In the genomic region with DNA sequence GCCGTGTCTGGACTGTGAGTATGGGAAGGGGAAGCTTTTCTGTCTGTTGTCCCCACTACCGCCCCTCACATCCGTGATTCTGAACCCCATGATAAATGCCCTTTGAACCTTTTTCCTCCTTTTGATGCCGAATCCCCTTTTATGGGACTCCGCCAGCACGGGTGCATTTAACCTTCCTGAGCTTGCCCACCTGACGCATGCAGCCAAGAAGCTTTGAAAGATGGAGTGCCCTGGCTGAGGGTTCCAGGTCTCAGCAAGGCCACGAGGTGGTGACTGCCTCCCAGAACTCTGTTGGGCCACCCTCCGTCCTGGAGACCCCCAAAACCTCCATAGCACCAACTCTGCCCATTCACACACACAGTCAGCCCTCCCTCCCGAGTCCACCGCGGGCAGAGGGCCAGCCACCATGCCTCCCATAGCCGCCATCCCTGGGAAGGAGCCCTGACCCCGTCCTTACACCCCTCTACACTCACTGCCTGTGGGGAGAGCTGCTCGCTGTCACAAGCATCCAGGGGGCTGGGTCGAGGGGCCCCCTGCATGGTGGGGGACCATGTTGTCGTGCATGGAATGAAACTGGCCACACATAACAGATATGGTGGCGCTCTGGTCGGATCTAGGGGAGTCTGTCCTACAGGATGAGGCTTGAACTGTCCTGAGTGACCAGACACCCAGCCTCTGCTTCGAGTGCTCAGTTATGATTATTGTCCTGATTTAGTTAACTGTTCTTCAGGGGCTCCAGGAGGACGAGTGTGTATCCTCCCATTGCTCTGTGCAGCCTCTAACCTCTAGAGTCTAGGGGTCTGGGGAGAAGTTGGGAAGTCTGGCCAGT, we compare ENCODE assay signal across 1 cellular context.
TF ChIP-seq lines count a peak whose summit lies in the region.

No MANE protein-coding gene starts in this region.

TF ChIP-seq in K562, 482 proteins besides CTCF, POLR2A, EP300 and RAD21 (continues in another document):
- TF ChIP-seq U2AF1 (optimal IDR thresholded peaks at IDR 0.05; ENCODE audit: low read depth, low read length) (no peak), SREBF2 (CRISPR knock-in tag; IDR thresholded peaks at IDR 0.05) (no peak), RBM25 (IDR thresholded peaks at IDR 0.05; ENCODE audit: low read depth, low read length, severe bottlenecking) (no peak), TAF15 (IDR thresholded peaks at IDR 0.05; ENCODE audit: low read depth, low read length) (peak; percentile 93; the same call in 1 of the 2 replicates), MEIS2 (IDR thresholded peaks at IDR 0.05; ENCODE audit: partially characterized antibody) (no peak), SAP30 (IDR thresholded peaks at IDR 0.05; ENCODE audit: borderline replicate concordance, insufficient read depth, low read depth, low read length, poor library complexity, severe bottlenecking) (peak; percentile 28), ERF (CRISPR knock-in tag; IDR thresholded peaks at IDR 0.05) (no peak; the same call in 1 of the 2 replicates), NCOA4 (IDR thresholded peaks at IDR 0.05; ENCODE audit: partially characterized antibody) (no peak), PTRF (tag; IDR thresholded peaks at IDR 0.05) (no peak), HCFC1 (IDR thresholded peaks at IDR 0.05; ENCODE audit: low read depth, low read length) (no peak), FOXA3 (CRISPR knock-in tag; conservative IDR thresholded peaks at IDR 0.05 in 1 of 2, IDR thresholded peaks at IDR 0.05 in 1 of 2) (no peak), ZNF57 (CRISPR knock-in tag; IDR thresholded peaks at IDR 0.05) (peak; percentile 28; the same call in 1 of the 2 replicates), ZNF165 (CRISPR knock-in tag; IDR thresholded peaks at IDR 0.05; ENCODE audit: borderline replicate concordance) (0 out of 2 replicates have a peak, but pooled peaks have one; percentile 7), ZNF311 (CRISPR knock-in tag; IDR thresholded peaks at IDR 0.05) (no peak), BHLHE40 (IDR thresholded peaks at IDR 0.05; ENCODE audit: low read length) (peak; percentile 38)
- TF ChIP-seq, protein P1, sequence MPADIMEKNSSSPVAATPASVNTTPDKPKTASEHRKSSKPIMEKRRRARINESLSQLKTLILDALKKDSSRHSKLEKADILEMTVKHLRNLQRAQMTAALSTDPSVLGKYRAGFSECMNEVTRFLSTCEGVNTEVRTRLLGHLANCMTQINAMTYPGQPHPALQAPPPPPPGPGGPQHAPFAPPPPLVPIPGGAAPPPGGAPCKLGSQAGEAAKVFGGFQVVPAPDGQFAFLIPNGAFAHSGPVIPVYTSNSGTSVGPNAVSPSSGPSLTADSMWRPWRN (IDR thresholded peaks at IDR 0.05; ENCODE audit: low read depth), result no peak
- TF ChIP-seq, protein P2, sequence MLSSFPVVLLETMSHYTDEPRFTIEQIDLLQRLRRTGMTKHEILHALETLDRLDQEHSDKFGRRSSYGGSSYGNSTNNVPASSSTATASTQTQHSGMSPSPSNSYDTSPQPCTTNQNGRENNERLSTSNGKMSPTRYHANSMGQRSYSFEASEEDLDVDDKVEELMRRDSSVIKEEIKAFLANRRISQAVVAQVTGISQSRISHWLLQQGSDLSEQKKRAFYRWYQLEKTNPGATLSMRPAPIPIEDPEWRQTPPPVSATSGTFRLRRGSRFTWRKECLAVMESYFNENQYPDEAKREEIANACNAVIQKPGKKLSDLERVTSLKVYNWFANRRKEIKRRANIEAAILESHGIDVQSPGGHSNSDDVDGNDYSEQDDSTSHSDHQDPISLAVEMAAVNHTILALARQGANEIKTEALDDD (IDR thresholded peaks at IDR 0.05), result no peak
- TF ChIP-seq, protein P3, sequence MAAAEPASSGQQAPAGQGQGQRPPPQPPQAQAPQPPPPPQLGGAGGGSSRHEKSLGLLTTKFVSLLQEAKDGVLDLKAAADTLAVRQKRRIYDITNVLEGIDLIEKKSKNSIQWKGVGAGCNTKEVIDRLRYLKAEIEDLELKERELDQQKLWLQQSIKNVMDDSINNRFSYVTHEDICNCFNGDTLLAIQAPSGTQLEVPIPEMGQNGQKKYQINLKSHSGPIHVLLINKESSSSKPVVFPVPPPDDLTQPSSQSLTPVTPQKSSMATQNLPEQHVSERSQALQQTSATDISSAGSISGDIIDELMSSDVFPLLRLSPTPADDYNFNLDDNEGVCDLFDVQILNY (CRISPR knock-in tag; IDR thresholded peaks at IDR 0.05), result no peak
- TF ChIP-seq, protein P4, sequence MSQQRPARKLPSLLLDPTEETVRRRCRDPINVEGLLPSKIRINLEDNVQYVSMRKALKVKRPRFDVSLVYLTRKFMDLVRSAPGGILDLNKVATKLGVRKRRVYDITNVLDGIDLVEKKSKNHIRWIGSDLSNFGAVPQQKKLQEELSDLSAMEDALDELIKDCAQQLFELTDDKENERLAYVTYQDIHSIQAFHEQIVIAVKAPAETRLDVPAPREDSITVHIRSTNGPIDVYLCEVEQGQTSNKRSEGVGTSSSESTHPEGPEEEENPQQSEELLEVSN (IDR thresholded peaks at IDR 0.05; ENCODE audit: borderline replicate concordance in 1 of 2, extremely low read depth in 1 of 2, insufficient read depth in 1 of 2, insufficient read length in 1 of 2, low read depth in 1 of 2, low read length in 1 of 2, poor library complexity in 1 of 2, severe bottlenecking in 1 of 2), result peak in 1 of 2 experiments; percentile 7
- TF ChIP-seq, protein P5, sequence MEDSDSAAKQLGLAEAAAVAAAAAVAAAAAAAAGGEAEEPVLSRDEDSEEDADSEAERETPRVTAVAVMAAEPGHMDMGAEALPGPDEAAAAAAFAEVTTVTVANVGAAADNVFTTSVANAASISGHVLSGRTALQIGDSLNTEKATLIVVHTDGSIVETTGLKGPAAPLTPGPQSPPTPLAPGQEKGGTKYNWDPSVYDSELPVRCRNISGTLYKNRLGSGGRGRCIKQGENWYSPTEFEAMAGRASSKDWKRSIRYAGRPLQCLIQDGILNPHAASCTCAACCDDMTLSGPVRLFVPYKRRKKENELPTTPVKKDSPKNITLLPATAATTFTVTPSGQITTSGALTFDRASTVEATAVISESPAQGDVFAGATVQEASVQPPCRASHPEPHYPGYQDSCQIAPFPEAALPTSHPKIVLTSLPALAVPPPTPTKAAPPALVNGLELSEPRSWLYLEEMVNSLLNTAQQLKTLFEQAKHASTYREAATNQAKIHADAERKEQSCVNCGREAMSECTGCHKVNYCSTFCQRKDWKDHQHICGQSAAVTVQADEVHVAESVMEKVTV (CRISPR knock-in tag; IDR thresholded peaks at IDR 0.05), result no peak
- TF ChIP-seq, protein P6, sequence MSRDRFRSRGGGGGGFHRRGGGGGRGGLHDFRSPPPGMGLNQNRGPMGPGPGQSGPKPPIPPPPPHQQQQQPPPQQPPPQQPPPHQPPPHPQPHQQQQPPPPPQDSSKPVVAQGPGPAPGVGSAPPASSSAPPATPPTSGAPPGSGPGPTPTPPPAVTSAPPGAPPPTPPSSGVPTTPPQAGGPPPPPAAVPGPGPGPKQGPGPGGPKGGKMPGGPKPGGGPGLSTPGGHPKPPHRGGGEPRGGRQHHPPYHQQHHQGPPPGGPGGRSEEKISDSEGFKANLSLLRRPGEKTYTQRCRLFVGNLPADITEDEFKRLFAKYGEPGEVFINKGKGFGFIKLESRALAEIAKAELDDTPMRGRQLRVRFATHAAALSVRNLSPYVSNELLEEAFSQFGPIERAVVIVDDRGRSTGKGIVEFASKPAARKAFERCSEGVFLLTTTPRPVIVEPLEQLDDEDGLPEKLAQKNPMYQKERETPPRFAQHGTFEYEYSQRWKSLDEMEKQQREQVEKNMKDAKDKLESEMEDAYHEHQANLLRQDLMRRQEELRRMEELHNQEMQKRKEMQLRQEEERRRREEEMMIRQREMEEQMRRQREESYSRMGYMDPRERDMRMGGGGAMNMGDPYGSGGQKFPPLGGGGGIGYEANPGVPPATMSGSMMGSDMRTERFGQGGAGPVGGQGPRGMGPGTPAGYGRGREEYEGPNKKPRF (IDR thresholded peaks at IDR 0.05; ENCODE audit: low read depth, low read length), result no peak
- TF ChIP-seq, protein P7, sequence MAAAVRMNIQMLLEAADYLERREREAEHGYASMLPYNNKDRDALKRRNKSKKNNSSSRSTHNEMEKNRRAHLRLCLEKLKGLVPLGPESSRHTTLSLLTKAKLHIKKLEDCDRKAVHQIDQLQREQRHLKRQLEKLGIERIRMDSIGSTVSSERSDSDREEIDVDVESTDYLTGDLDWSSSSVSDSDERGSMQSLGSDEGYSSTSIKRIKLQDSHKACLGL (CRISPR knock-in tag; IDR thresholded peaks at IDR 0.05; ENCODE audit: borderline replicate concordance, poor library complexity, severe bottlenecking), result peak; percentile 5
- TF ChIP-seq, protein P8, sequence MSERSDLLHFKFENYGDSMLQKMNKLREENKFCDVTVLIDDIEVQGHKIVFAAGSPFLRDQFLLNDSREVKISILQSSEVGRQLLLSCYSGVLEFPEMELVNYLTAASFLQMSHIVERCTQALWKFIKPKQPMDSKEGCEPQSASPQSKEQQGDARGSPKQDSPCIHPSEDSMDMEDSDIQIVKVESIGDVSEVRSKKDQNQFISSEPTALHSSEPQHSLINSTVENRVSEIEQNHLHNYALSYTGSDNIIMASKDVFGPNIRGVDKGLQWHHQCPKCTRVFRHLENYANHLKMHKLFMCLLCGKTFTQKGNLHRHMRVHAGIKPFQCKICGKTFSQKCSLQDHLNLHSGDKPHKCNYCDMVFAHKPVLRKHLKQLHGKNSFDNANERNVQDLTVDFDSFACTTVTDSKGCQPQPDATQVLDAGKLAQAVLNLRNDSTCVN (CRISPR knock-in tag; IDR thresholded peaks at IDR 0.05), result 0 out of 2 replicates have a peak, but pooled peaks have one; percentile 8
- TF ChIP-seq, protein P9, sequence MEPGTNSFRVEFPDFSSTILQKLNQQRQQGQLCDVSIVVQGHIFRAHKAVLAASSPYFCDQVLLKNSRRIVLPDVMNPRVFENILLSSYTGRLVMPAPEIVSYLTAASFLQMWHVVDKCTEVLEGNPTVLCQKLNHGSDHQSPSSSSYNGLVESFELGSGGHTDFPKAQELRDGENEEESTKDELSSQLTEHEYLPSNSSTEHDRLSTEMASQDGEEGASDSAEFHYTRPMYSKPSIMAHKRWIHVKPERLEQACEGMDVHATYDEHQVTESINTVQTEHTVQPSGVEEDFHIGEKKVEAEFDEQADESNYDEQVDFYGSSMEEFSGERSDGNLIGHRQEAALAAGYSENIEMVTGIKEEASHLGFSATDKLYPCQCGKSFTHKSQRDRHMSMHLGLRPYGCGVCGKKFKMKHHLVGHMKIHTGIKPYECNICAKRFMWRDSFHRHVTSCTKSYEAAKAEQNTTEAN (CRISPR knock-in tag; IDR thresholded peaks at IDR 0.05), result no peak
- TF ChIP-seq, protein P10, sequence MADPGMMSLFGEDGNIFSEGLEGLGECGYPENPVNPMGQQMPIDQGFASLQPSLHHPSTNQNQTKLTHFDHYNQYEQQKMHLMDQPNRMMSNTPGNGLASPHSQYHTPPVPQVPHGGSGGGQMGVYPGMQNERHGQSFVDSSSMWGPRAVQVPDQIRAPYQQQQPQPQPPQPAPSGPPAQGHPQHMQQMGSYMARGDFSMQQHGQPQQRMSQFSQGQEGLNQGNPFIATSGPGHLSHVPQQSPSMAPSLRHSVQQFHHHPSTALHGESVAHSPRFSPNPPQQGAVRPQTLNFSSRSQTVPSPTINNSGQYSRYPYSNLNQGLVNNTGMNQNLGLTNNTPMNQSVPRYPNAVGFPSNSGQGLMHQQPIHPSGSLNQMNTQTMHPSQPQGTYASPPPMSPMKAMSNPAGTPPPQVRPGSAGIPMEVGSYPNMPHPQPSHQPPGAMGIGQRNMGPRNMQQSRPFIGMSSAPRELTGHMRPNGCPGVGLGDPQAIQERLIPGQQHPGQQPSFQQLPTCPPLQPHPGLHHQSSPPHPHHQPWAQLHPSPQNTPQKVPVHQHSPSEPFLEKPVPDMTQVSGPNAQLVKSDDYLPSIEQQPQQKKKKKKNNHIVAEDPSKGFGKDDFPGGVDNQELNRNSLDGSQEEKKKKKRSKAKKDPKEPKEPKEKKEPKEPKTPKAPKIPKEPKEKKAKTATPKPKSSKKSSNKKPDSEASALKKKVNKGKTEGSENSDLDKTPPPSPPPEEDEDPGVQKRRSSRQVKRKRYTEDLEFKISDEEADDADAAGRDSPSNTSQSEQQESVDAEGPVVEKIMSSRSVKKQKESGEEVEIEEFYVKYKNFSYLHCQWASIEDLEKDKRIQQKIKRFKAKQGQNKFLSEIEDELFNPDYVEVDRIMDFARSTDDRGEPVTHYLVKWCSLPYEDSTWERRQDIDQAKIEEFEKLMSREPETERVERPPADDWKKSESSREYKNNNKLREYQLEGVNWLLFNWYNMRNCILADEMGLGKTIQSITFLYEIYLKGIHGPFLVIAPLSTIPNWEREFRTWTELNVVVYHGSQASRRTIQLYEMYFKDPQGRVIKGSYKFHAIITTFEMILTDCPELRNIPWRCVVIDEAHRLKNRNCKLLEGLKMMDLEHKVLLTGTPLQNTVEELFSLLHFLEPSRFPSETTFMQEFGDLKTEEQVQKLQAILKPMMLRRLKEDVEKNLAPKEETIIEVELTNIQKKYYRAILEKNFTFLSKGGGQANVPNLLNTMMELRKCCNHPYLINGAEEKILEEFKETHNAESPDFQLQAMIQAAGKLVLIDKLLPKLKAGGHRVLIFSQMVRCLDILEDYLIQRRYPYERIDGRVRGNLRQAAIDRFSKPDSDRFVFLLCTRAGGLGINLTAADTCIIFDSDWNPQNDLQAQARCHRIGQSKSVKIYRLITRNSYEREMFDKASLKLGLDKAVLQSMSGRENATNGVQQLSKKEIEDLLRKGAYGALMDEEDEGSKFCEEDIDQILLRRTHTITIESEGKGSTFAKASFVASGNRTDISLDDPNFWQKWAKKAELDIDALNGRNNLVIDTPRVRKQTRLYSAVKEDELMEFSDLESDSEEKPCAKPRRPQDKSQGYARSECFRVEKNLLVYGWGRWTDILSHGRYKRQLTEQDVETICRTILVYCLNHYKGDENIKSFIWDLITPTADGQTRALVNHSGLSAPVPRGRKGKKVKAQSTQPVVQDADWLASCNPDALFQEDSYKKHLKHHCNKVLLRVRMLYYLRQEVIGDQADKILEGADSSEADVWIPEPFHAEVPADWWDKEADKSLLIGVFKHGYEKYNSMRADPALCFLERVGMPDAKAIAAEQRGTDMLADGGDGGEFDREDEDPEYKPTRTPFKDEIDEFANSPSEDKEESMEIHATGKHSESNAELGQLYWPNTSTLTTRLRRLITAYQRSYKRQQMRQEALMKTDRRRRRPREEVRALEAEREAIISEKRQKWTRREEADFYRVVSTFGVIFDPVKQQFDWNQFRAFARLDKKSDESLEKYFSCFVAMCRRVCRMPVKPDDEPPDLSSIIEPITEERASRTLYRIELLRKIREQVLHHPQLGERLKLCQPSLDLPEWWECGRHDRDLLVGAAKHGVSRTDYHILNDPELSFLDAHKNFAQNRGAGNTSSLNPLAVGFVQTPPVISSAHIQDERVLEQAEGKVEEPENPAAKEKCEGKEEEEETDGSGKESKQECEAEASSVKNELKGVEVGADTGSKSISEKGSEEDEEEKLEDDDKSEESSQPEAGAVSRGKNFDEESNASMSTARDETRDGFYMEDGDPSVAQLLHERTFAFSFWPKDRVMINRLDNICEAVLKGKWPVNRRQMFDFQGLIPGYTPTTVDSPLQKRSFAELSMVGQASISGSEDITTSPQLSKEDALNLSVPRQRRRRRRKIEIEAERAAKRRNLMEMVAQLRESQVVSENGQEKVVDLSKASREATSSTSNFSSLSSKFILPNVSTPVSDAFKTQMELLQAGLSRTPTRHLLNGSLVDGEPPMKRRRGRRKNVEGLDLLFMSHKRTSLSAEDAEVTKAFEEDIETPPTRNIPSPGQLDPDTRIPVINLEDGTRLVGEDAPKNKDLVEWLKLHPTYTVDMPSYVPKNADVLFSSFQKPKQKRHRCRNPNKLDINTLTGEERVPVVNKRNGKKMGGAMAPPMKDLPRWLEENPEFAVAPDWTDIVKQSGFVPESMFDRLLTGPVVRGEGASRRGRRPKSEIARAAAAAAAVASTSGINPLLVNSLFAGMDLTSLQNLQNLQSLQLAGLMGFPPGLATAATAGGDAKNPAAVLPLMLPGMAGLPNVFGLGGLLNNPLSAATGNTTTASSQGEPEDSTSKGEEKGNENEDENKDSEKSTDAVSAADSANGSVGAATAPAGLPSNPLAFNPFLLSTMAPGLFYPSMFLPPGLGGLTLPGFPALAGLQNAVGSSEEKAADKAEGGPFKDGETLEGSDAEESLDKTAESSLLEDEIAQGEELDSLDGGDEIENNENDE (IDR thresholded peaks at IDR 0.05; ENCODE audit: low read depth, low read length), result peak; percentile 46
